ENCODE assay signal across 13 cellular contexts in genomic region chr2:70078384-70078783, GRCh38. TPM values are rescaled to one million over a fixed set of nuclear protein-coding genes. Genes with fewer than 3 reads are reported as not detected.
DNase-seq lines count a peak whose midpoint lies in the region; ATAC-seq, FAIRE-seq and TF ChIP-seq lines count a peak whose summit lies in the region.
"Had no signal": no experiment of that assay in that cellular context is flagged by ENCODE, and none has a peak within 500 bp of the region (broad histone marks: within the 10 kb centered on the region; RNA-seq: fewer than 3 reads in every experiment).

No MANE protein-coding gene starts in this region.

- H2AFZ ChIP-seq in HepG2 (ENCODE audit: low read length), result no peak overlapping the region

- in situ Hi-C loops in HepG2 (cut with HindIII; ENCODE audit: extremely low pct_ligation_motif_present, low pct_unique_long_range_greater_than_20kb), result no loop called here

- H3K4me1 Mint-ChIP-seq in activated naive CD8-positive, alpha-beta T cell (ENCODE audit: low read depth), result peaks cover 46% of the 10 kb centered on the region
- H3K4me1 Mint-ChIP-seq in activated naive CD8-positive, alpha-beta T cell treated with anti-CD3 and anti-CD28 coated beads, Interleukin-2, amount 50 U/mL, for 24 hours, result peaks cover 42% of the 10 kb centered on the region
- H3K4me1 Mint-ChIP-seq in effector memory CD8-positive, alpha-beta T cell (ENCODE audit: low read depth in 2 of 2), result peaks cover 18 to 20% of the 10 kb centered on the region in 2 donors
- peaks cover 11% of the 10 kb centered on the region for H3K4me1 Mint-ChIP-seq in MCF 10A (ENCODE audit: insufficient read depth, unreplicated experiment)

- TF ChIP-seq EP300 in HepG2 (IDR thresholded peaks at IDR 0.05; ENCODE audit: low read depth in 2 of 2, low read length in 2 of 2) (no peak), HepG2 (CRISPR knock-in tag; IDR thresholded peaks at IDR 0.05; ENCODE audit: borderline replicate concordance) (no peak)

- CTCF ChIA-PET in HepG2 (lab: Yijun Ruan, JAX; ENCODE audit: low intra/inter-chr PET ratio, low total read pairs) (no interaction called here), MCF 10A (lab: Yijun Ruan, JAX) (interaction anchor here (0.6 to 0.8 kb wide), 5 partner anchors 7 to 261 kb away, joined by 3 read pairs; no protein-coding TSS in a partner anchor)

- H3K9me3 ChIP-seq in thymus (ENCODE audit: control insufficient read depth), result no peaks in the 10 kb centered on the region
- no peaks in the 10 kb centered on the region for H3K9me3 ChIP-seq in HepG2 (ENCODE audit: low read length)
- H3K9me3 ChIP-seq: pancreas had no signal

- peaks cover 5% of the 10 kb centered on the region for H3K79me2 ChIP-seq in HepG2 (ENCODE audit: insufficient read depth, low read length)

- no peak for ATAC-seq in activated naive CD8-positive, alpha-beta T cell treated with anti-CD3 and anti-CD28 coated beads, Interleukin-2, amount 50 U/mL, for 24 hours
- no peak for ATAC-seq in effector memory CD8-positive, alpha-beta T cell (replicated peaks)
- no peak for ATAC-seq in HepG2

- H3K27ac Mint-ChIP-seq in activated naive CD8-positive, alpha-beta T cell, result peak overlapping the region; percentile 43
- H3K27ac Mint-ChIP-seq in activated naive CD8-positive, alpha-beta T cell treated with anti-CD3 and anti-CD28 coated beads, Interleukin-2, amount 50 U/mL, for 24 hours, result no peak overlapping the region
- peak overlapping the region; percentile 27 to 87 for H3K27ac Mint-ChIP-seq in effector memory CD8-positive, alpha-beta T cell
- H3K27ac Mint-ChIP-seq in MCF 10A (ENCODE audit: low read depth, unreplicated experiment), result no peak overlapping the region

- H3K4me3 Mint-ChIP-seq in activated naive CD8-positive, alpha-beta T cell, result peak overlapping the region; percentile 5
- H3K4me3 Mint-ChIP-seq in activated naive CD8-positive, alpha-beta T cell treated with anti-CD3 and anti-CD28 coated beads, Interleukin-2, amount 50 U/mL, for 24 hours, result no peak overlapping the region
- H3K4me3 Mint-ChIP-seq in effector memory CD8-positive, alpha-beta T cell, result no peak overlapping the region
- no peak overlapping the region for H3K4me3 Mint-ChIP-seq in MCF 10A (ENCODE audit: unreplicated experiment)
- H3K4me3 Mint-ChIP-seq: B cell had no signal

- H3K9me3 Mint-ChIP-seq in activated naive CD8-positive, alpha-beta T cell (ENCODE audit: low read depth), result no peaks in the 10 kb centered on the region
- no peaks in the 10 kb centered on the region for H3K9me3 Mint-ChIP-seq in activated naive CD8-positive, alpha-beta T cell treated with anti-CD3 and anti-CD28 coated beads, Interleukin-2, amount 50 U/mL, for 24 hours
- no peaks in the 10 kb centered on the region for H3K9me3 Mint-ChIP-seq in effector memory CD8-positive, alpha-beta T cell
- no peaks in the 10 kb centered on the region for H3K9me3 Mint-ChIP-seq in MCF 10A (ENCODE audit: unreplicated experiment)
- H3K9me3 Mint-ChIP-seq: IgD-negative memory B cell had no signal

- H3K4me1 ChIP-seq in thymus (ENCODE audit: control insufficient read depth, insufficient read depth, low read length), result peaks cover 6% of the 10 kb centered on the region
- H3K4me1 ChIP-seq in HepG2 (ENCODE audit: insufficient read depth, low read length), result peaks cover 13% of the 10 kb centered on the region

- TF ChIP-seq POLR2A in HepG2 (IDR thresholded peaks at IDR 0.05; ENCODE audit: insufficient read depth in 1 of 2, low read depth in 2 of 2, low read length in 2 of 2), result no peak

- H3K4me3 ChIP-seq in thymus (ENCODE audit: low read length) (no peak overlapping the region), HepG2 (replicated peaks in 1 of 3; ENCODE audit: insufficient read depth in 1 of 3, low read depth in 2 of 3, low read length in 3 of 3) (no peak overlapping the region)
- H3K4me3 ChIP-seq: pancreas had no signal

- H3K36me3 ChIP-seq in thymus (ENCODE audit: control insufficient read depth, insufficient read depth) (peaks cover 34% of the 10 kb centered on the region), HepG2 (replicated peaks in 1 of 2; ENCODE audit: control insufficient read depth in 1 of 2, insufficient read depth in 2 of 2, low read length in 2 of 2) (peaks cover 26 to 81% of the 10 kb centered on the region in 2 experiments)

- H4K20me1 ChIP-seq in HepG2 (ENCODE audit: insufficient read depth, low read length), result no peaks in the 10 kb centered on the region

- peaks cover 19% of the 10 kb centered on the region for H3K36me3 Mint-ChIP-seq in activated naive CD8-positive, alpha-beta T cell
- H3K36me3 Mint-ChIP-seq in activated naive CD8-positive, alpha-beta T cell treated with anti-CD3 and anti-CD28 coated beads, Interleukin-2, amount 50 U/mL, for 24 hours (ENCODE audit: low read depth), result peaks cover 63% of the 10 kb centered on the region
- H3K36me3 Mint-ChIP-seq in effector memory CD8-positive, alpha-beta T cell (ENCODE audit: insufficient read depth), result peaks cover 55% of the 10 kb centered on the region
- H3K36me3 Mint-ChIP-seq in MCF 10A (ENCODE audit: insufficient read depth, unreplicated experiment), result peaks cover 58% of the 10 kb centered on the region

- H3K27ac ChIP-seq in thymus (ENCODE audit: low read depth) (peak overlapping the region; percentile 15), HepG2 (ENCODE audit: extremely low read length, insufficient read depth, low read length) (no peak overlapping the region)
- H3K27ac ChIP-seq: brain microvascular endothelial cell, pancreas had no signal

- no peak for FAIRE-seq in HepG2 (lab: Jason Lieb, UNC)
- FAIRE-seq: pancreas had no signal

- intact Hi-C loops in HepG2 (cut with micrococcal nuclease; ENCODE audit: unreplicated experiment), result no loop called here
- intact Hi-C loops in MCF 10A (cut with micrococcal nuclease), result no loop called here

- no peak overlapping the region for H3K4me2 ChIP-seq in HepG2 (ENCODE audit: low read depth, low read length)

- POLR2A ChIA-PET in HepG2 (lab: Yijun Ruan, JAX) (interaction anchor here (1.2 to 24.7 kb wide), 2 partner anchors 9 to 164 kb away, joined by 4 to 282 read pairs; partner anchors contain the start of gene MXD1), MCF 10A (lab: Yijun Ruan, JAX) (interaction anchor here (0.6 to 14.0 kb wide), 5 partner anchors 9 to 354 kb away, joined by 3 to 319 read pairs (median 4); partner anchors contain the start of gene MXD1)

- BruUV-seq in HepG2 (replicated peaks; lab: Mats Ljungman, UMichigan) (no TSS peak), MCF 10A (replicated peaks; lab: Mats Ljungman, UMichigan) (no TSS peak)

- no peak for TF ChIP-seq CTCF in HepG2 (CRISPR knock-in tag; IDR thresholded peaks at IDR 0.05)
- no peak for TF ChIP-seq CTCF in MCF 10A (IDR thresholded peaks at IDR 0.05; ENCODE audit: unreplicated experiment)

- TF ChIP-seq RAD21 in HepG2 (CRISPR knock-in tag; IDR thresholded peaks at IDR 0.05), result no peak

- H3K27me3 Mint-ChIP-seq in activated naive CD8-positive, alpha-beta T cell, result no peaks in the 10 kb centered on the region
- no peaks in the 10 kb centered on the region for H3K27me3 Mint-ChIP-seq in activated naive CD8-positive, alpha-beta T cell treated with anti-CD3 and anti-CD28 coated beads, Interleukin-2, amount 50 U/mL, for 24 hours
- H3K27me3 Mint-ChIP-seq in effector memory CD8-positive, alpha-beta T cell, result no peaks in the 10 kb centered on the region
- no peaks in the 10 kb centered on the region for H3K27me3 Mint-ChIP-seq in MCF 10A (ENCODE audit: insufficient read depth, unreplicated experiment)
- H3K27me3 Mint-ChIP-seq: B cell, IgD-negative memory B cell had no signal

- DNase-seq in activated naive CD8-positive, alpha-beta T cell treated with anti-CD3 and anti-CD28 coated beads, Interleukin-2, amount 50 U/mL, for 24 hours, result no peak
- peak; percentile 31 for DNase-seq in SKM-1 treated with dmso at 0.1 percent for 144 hours (lab: John Stamatoyannopoulos, UW; ENCODE audit: unreplicated experiment)
- no peak for DNase-seq in effector memory CD8-positive, alpha-beta T cell
- DNase-seq in occipital lobe (lab: John Stamatoyannopoulos, UW), result no peak
- no peak for DNase-seq in HepG2 (ENCODE audit: low spot score)
- DNase-seq in MCF 10A (ENCODE audit: unreplicated experiment), result no peak
- DNase-seq: brain microvascular endothelial cell, NCI-H2081 treated with DMSO at 0.1 percent for 48 hours, pancreas had no signal

- no peak overlapping the region for H3K9ac ChIP-seq in HepG2 (ENCODE audit: insufficient read depth, low read depth, low read length)

- H3K27me3 ChIP-seq in thymus (ENCODE audit: control insufficient read depth, insufficient read depth) (no peaks in the 10 kb centered on the region), HepG2 (ENCODE audit: control insufficient read depth in 1 of 2, insufficient read depth in 2 of 2, low read length in 2 of 2) (no peaks in the 10 kb centered on the region)
- H3K27me3 ChIP-seq: brain microvascular endothelial cell, pancreas had no signal

TF ChIP-seq in HepG2, 621 proteins besides CTCF, POLR2A, EP300 and RAD21:
- no peak for TF ChIP-seq FOSL1 (CRISPR knock-in tag; IDR thresholded peaks at IDR 0.05; ENCODE audit: borderline replicate concordance)
- TF ChIP-seq GTF3A (CRISPR knock-in tag; conservative IDR thresholded peaks at IDR 0.05), result no peak
- TF ChIP-seq TRIM24 (CRISPR knock-in tag; IDR thresholded peaks at IDR 0.05), result no peak
TF ChIP-seq in HepG2: peak in this region for 0.

RNA-seq across cellular contexts. Expression of gene PCBP1, which starts 8.9 kb away (rescaled TPM):
- polyA plus RNA-seq in thymus, result 361 TPM
- total RNA-seq in occipital lobe, result 22.0 TPM
- 32.0 and 104 TPM in 2 replicates for total RNA-seq in HepG2 (2016; rRNA removed; fragmentation: Illumina TruSeq; extraction: Trizol)
- total RNA-seq in HepG2 (2016; cell fraction: cytosol; rRNA removed; fragmentation: Illumina TruSeq; extraction: Trizol; ENCODE audit: low read depth), result 39.6 and 40.9 TPM in 2 replicates
- total RNA-seq in HepG2 (2016; cell fraction: insoluble cytoplasmic fraction; rRNA removed; fragmentation: Illumina TruSeq; extraction: Trizol), result 30.2 and 107 TPM in 2 replicates
- 84.5 and 86.5 TPM in 2 replicates for total RNA-seq in HepG2 (2016; cell fraction: membrane; rRNA removed; fragmentation: Illumina TruSeq; extraction: Trizol)
- 54.5 and 55.6 TPM in 2 replicates for total RNA-seq in HepG2 (2016; cell fraction: nucleus; rRNA removed; fragmentation: Illumina TruSeq; extraction: Trizol)
- 137 and 144 TPM in 2 replicates for polyA plus RNA-seq in HepG2 (2011; rRNA removed)
- 140 and 145 TPM in 2 replicates for polyA plus RNA-seq in HepG2 (2011; cell fraction: cytosol; rRNA removed)
- 80.5 and 83.2 TPM in 2 replicates for polyA plus RNA-seq in HepG2 (2011; cell fraction: nucleus; rRNA removed)
- polyA plus RNA-seq in HepG2 (2012), result 391 and 423 TPM in 2 replicates
- polyA plus RNA-seq in HepG2 (2016; cell fraction: cytosol; fragmentation: Illumina TruSeq; extraction: Trizol; ENCODE audit: low read depth), result 248 and 249 TPM in 2 replicates
- 461 and 517 TPM in 2 replicates for polyA plus RNA-seq in HepG2 (2016; cell fraction: insoluble cytoplasmic fraction; fragmentation: Illumina TruSeq; extraction: Trizol; ENCODE audit: low read depth)
- polyA plus RNA-seq in HepG2 (2016; cell fraction: membrane; fragmentation: Illumina TruSeq; extraction: Trizol; ENCODE audit: low read depth), result 274 and 290 TPM in 2 replicates
- polyA plus RNA-seq in HepG2 (2016; cell fraction: nucleus; fragmentation: Illumina TruSeq; extraction: Trizol; ENCODE audit: insufficient read depth, low read depth), result 271 and 294 TPM in 2 replicates
- polyA minus RNA-seq in HepG2 (2011; rRNA and poly(A)+ RNA removed; ENCODE audit: low replicate concordance), result 74.9 and 159 TPM in 2 replicates
- 114 and 126 TPM in 2 replicates for polyA minus RNA-seq in HepG2 (2011; cell fraction: cytosol; rRNA and poly(A)+ RNA removed)
- 41.5 and 41.8 TPM in 2 replicates for polyA minus RNA-seq in HepG2 (2011; cell fraction: nucleus; rRNA and poly(A)+ RNA removed)
- 259 and 277 TPM in 2 replicates for total RNA-seq in MCF 10A (2022)

Comparison
In these comparisons a context has a peak if more than half of its experiments do, and no peak if none do; other contexts are left out.
1. H3K27ac Mint-ChIP-seq: peak in activated naive CD8-positive, alpha-beta T cell (single experiment) and effector memory CD8-positive, alpha-beta T cell (2 of 2); none in activated naive CD8-positive, alpha-beta T cell treated with anti-CD3 and anti-CD28 coated beads, Interleukin-2, amount 50 U/mL, for 24 hours (single experiment) and MCF 10A (single experiment).